In the genomic region with DNA sequence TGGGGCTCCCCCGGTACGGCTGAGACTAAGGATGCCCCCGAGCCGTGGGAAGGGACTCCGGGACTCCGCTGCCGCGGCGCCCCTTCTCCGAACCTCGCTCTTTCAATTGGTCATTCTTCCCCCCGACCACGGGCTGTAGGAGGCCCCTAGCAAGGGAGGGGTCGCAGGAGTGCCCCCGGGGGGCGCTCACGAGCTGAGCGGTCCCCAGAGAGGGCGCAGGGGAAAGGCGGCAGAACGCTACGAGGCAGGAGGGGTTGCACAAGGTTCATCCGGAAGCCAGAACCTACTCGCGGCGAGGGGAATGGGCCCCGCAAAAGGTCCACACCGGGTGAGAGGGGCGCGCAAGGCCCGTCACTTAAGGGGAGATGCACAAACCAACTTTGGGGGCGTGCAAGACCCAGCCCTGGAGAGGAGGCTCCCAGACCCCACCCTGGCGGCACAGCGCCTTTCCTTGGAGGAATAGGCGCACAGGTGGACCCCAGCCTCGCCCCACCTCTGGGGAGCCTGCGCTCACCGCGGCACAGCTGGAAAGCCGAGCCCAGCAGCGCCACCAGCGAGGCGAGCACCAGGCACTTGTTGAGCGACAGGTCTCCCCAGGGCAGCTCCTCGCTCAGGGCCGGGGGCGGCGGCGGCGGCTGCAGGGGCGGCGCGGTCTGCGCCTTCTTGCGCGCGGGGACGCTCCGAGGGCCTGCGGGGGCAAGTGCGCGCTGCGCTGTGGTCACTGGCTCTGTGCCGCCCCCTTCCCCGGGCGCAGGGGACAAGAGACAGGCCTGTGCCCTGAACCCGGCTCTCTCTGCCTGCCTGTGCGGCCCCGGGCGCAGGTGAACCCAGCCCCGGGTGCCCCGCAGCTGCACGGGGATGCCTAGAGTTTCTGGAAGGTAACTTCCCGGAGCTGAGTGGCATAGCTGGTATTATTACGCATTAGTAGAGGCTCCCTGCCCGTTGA, we compare ENCODE assay signal across 8 cellular contexts. TPM values are rescaled to one million over a fixed set of nuclear protein-coding genes. Genes with fewer than 3 reads are reported as not detected.
DNase-seq lines count a peak whose midpoint lies in the region; ATAC-seq lines count a peak whose summit lies in the region.

No MANE protein-coding gene starts in this region.

- CTCF ChIA-PET in CD4-positive, alpha-beta memory T cell (lab: Charles Lee; ENCODE audit: partially characterized antibody), result interaction anchor here (0.5 to 2.9 kb wide), 8 partner anchors 9 to 137 kb away, joined by 3 to 19 read pairs (median 3); no protein-coding TSS in a partner anchor

- peak; percentile 55 to 61 (median 57) for DNase-seq in CD4-positive, alpha-beta memory T cell
- DNase-seq in Kasumi-1 (lab: John Stamatoyannopoulos, UW), result peak; percentile 53 to 56
- peak; percentile 77 for DNase-seq in activated effector memory CD4-positive, alpha-beta T cell treated with anti-CD3 and anti-CD28 coated beads, Interleukin-2, amount 50 U/mL, for 16 hours
- DNase-seq in NCI-H2171 (lab: John Stamatoyannopoulos, UW), result no peak
- DNase-seq in SK-N-DZ (ENCODE audit: low spot score), result no peak

- H3K9me3 ChIP-seq in CD4-positive, alpha-beta memory T cell (ENCODE audit: control insufficient read depth in 1 of 2, low read length in 2 of 2), result no peaks in the 10 kb centered on the region
- H3K9me3 ChIP-seq in mesodermal cell (ENCODE audit: control insufficient read depth, low read length), result no peaks in the 10 kb centered on the region

- POLR2A ChIA-PET in CD4-positive, alpha-beta memory T cell (lab: Charles Lee; ENCODE audit: partially characterized antibody), result interaction anchor here (1.0 to 16.7 kb wide), 8 partner anchors 9 to 367 kb away, joined by 3 to 325 read pairs (median 5); a partner anchor contains a TSS

- H3K27me3 ChIP-seq in CD4-positive, alpha-beta memory T cell (ENCODE audit: insufficient read depth, low read length), result peaks cover 4% of the 10 kb centered on the region

- H3K27ac Mint-ChIP-seq in CD4-positive, alpha-beta memory T cell, result peak overlapping the region in 5 of 7 donors; percentile 23 to 68 (median 43)

- WGBS in mesodermal cell (ENCODE audit: insufficient coverage in 2 of 2), 2 experiments, result 7 to 8% methylated on average over 65 to 70 of the region's 76 CpGs

- peak overlapping the region; percentile 63 to 84 (median 79) for H3K4me3 Mint-ChIP-seq in CD4-positive, alpha-beta memory T cell

- peaks cover 47% of the 10 kb centered on the region for H3K4me1 ChIP-seq in CD4-positive, alpha-beta memory T cell (ENCODE audit: insufficient read depth, low read length)
- peaks cover 3% of the 10 kb centered on the region for H3K4me1 ChIP-seq in mesodermal cell (ENCODE audit: control insufficient read depth, insufficient read depth, low read length, poor library complexity, severe bottlenecking)

- no peaks in the 10 kb centered on the region for H3K27me3 Mint-ChIP-seq in CD4-positive, alpha-beta memory T cell

- H3K9me3 Mint-ChIP-seq in CD4-positive, alpha-beta memory T cell, result no peaks in the 10 kb centered on the region

- intact Hi-C loops in CD4-positive, alpha-beta memory T cell (cut with micrococcal nuclease), result loop anchor here (1.0 to 2.0 kb wide), 2 partner anchors 15 to 17 kb away; a partner anchor contains a TSS

- H3K4me1 Mint-ChIP-seq in CD4-positive, alpha-beta memory T cell, result peaks cover 5 to 25% (median 15%) of the 10 kb centered on the region in 4 donors

- no peak for ATAC-seq in HG03565 (IDR thresholded peaks at IDR 0.05; ENCODE audit: unreplicated experiment)
- no peak for ATAC-seq in HG03442 (IDR thresholded peaks at IDR 0.05; ENCODE audit: unreplicated experiment)

- peaks cover 0 to 4% of the 10 kb centered on the region in 2 donors for H3K36me3 Mint-ChIP-seq in CD4-positive, alpha-beta memory T cell

- peak overlapping the region in 1 of 2 donors; percentile 52 for H3K4me3 ChIP-seq in CD4-positive, alpha-beta memory T cell (ENCODE audit: low read length in 2 of 2)
- peak overlapping the region; percentile 12 for H3K4me3 ChIP-seq in mesodermal cell (ENCODE audit: extremely low read depth, insufficient read depth, low read length, poor library complexity, severe bottlenecking)

- no peak overlapping the region for H3K27ac ChIP-seq in CD4-positive, alpha-beta memory T cell (ENCODE audit: low read depth, low read length)
- no peak overlapping the region for H3K27ac ChIP-seq in mesodermal cell (ENCODE audit: low read depth, low read length, severe bottlenecking)

- H3K36me3 ChIP-seq in CD4-positive, alpha-beta memory T cell (ENCODE audit: insufficient read depth, low read length), result peaks cover 4% of the 10 kb centered on the region
- peaks cover 4% of the 10 kb centered on the region for H3K36me3 ChIP-seq in mesodermal cell (ENCODE audit: control insufficient read depth, insufficient read depth, low read length)

RNA-seq across cellular contexts. Expression of a gene that starts 2.8 kb away (rescaled TPM):
- 1 to 10 TPM; 1.3 to 1.5 TPM for total RNA-seq in CD4-positive, alpha-beta memory T cell
- 1 to 10 TPM; 1.1 to 1.7 TPM for polyA plus RNA-seq in CD4-positive, alpha-beta memory T cell
- polyA plus RNA-seq in mesodermal cell (2013, experiment 1 of 2), result not detected
- polyA plus RNA-seq in mesodermal cell (2013, experiment 2 of 2), result not detected
- 8.7 and 19.3 TPM in 2 replicates for polyA plus RNA-seq in SK-N-DZ (2014; cell fraction: cytosol; rRNA removed)
- polyA plus RNA-seq in SK-N-DZ (2014; cell fraction: nucleus; rRNA removed), result 9.6 and 14.3 TPM in 2 replicates

RNA-seq across cellular contexts. Expression of a gene that starts 4.3 kb away (rescaled TPM):
- total RNA-seq in CD4-positive, alpha-beta memory T cell, result 10 to 100 TPM in 1 of 2 experiments, 1 to 10 TPM in 1; 7.5 to 12.7 TPM
- not detected for polyA plus RNA-seq in CD4-positive, alpha-beta memory T cell
- polyA plus RNA-seq in mesodermal cell (2013, experiment 1 of 2), result 3.2 TPM
- polyA plus RNA-seq in mesodermal cell (2013, experiment 2 of 2), result 1.8 TPM
- polyA plus RNA-seq in SK-N-DZ (2014; cell fraction: cytosol; rRNA removed), result 11.5 and 13.5 TPM in 2 replicates
- polyA plus RNA-seq in SK-N-DZ (2014; cell fraction: nucleus; rRNA removed), result 285 and 416 TPM in 2 replicates

RNA-seq across cellular contexts. Expression of a gene that starts 16.8 kb away (rescaled TPM):
- 100 to 1,000 TPM; 140 to 141 TPM for total RNA-seq in CD4-positive, alpha-beta memory T cell
- 10 to 100 TPM in 1 of 2 donors, 1 to 10 TPM in 1; 8.3 to 37.8 TPM for polyA plus RNA-seq in CD4-positive, alpha-beta memory T cell
- polyA plus RNA-seq in mesodermal cell (2013, experiment 1 of 2), result 115 TPM
- polyA plus RNA-seq in mesodermal cell (2013, experiment 2 of 2), result 92.3 TPM
- 29.1 and 36.1 TPM in 2 replicates for polyA plus RNA-seq in SK-N-DZ (2014; cell fraction: cytosol; rRNA removed)
- 112 and 117 TPM in 2 replicates for polyA plus RNA-seq in SK-N-DZ (2014; cell fraction: nucleus; rRNA removed)

RNA-seq across cellular contexts. Expression of a gene that starts 17.2 kb away (rescaled TPM):
- total RNA-seq in CD4-positive, alpha-beta memory T cell, result 10 to 100 TPM; 64.9 to 65.3 TPM
- 100 to 1,000 TPM; 105 to 119 TPM for polyA plus RNA-seq in CD4-positive, alpha-beta memory T cell
- polyA plus RNA-seq in mesodermal cell (2013, experiment 1 of 2), result 74.4 TPM
- polyA plus RNA-seq in mesodermal cell (2013, experiment 2 of 2), result 68.4 TPM
- 149 TPM in 2 replicates for polyA plus RNA-seq in SK-N-DZ (2014; cell fraction: cytosol; rRNA removed)
- polyA plus RNA-seq in SK-N-DZ (2014; cell fraction: nucleus; rRNA removed), result 161 and 205 TPM in 2 replicates

RNA-seq across cellular contexts. Expression of a gene that starts 28.6 kb away (rescaled TPM):
- total RNA-seq in CD4-positive, alpha-beta memory T cell, result under 1 TPM in 1 of 2 experiments, not detected in 1; 0.11 TPM
- polyA plus RNA-seq in CD4-positive, alpha-beta memory T cell, result under 1 TPM; 0.07 TPM
- not detected for polyA plus RNA-seq in mesodermal cell (2013, experiment 1 of 2)
- not detected for polyA plus RNA-seq in mesodermal cell (2013, experiment 2 of 2)
- not detected in 2 replicates for polyA plus RNA-seq in SK-N-DZ (2014; cell fraction: cytosol; rRNA removed)
- not detected in 2 replicates for polyA plus RNA-seq in SK-N-DZ (2014; cell fraction: nucleus; rRNA removed)

Comparison
In these comparisons a context has a peak if more than half of its experiments do, and no peak if none do; other contexts are left out.
1. DNase-seq: peak in CD4-positive, alpha-beta memory T cell (5 of 5), Kasumi-1 (2 of 2) and activated effector memory CD4-positive, alpha-beta T cell treated with anti-CD3 and anti-CD28 coated beads, Interleukin-2, amount 50 U/mL, for 16 hours (single experiment); none in NCI-H2171 (single experiment) and SK-N-DZ (single experiment).